Comparison of ENCODE assay signal across 18 cellular contexts in the genomic region with DNA sequence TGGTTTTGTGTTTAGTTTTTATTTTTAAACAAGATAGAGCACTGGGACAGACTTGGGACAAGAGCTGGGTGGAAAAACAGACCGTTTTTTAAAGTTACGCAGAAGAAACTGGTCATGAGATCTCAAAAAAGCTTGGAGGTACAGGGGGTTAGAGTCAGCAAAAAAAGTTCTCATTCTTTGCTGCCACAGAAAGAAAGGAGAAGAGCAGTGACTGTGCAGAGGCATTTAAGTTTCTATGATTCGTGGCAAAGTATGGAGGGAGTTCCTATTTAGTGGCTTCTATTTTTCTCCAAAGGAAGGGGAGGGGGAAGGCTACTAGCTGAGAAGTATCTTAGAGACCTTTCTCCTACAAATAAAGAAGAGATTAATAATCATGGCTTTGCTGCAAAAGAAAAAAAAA.
"Had no signal": no experiment of that assay in that cellular context is flagged by ENCODE, and none has a peak within 500 bp of the region (broad histone marks: within the 10 kb centered on the region; RNA-seq: fewer than 3 reads in every experiment).

No MANE protein-coding gene starts in this region.

- H3K27me3 Mint-ChIP-seq: activated naive CD8-positive, alpha-beta T cell treated with anti-CD3 and anti-CD28 coated beads, Interleukin-2, amount 50 U/mL, for 24 hours; naive thymus-derived CD8-positive, alpha-beta T cell; stimulated activated naive CD8-positive, alpha-beta T cell treated with anti-CD3 and anti-CD28 coated beads, Interleukin-15, amount 100 ng/mL, for 72 hours; T-cell had no signal

- H3K4me1 ChIP-seq: colonic mucosa, prostate gland, vagina had no signal

- ATAC-seq: activated naive CD8-positive, alpha-beta T cell treated with anti-CD3 and anti-CD28 coated beads, Interleukin-2, amount 50 U/mL, for 24 hours; naive thymus-derived CD8-positive, alpha-beta T cell; stimulated activated naive CD8-positive, alpha-beta T cell treated with anti-CD3 and anti-CD28 coated beads, Interleukin-15, amount 100 ng/mL, for 72 hours; T-cell had no signal

- H3K9me3 ChIP-seq: colonic mucosa, heart right ventricle, prostate gland, thoracic aorta, vagina had no signal

- H3K4me1 Mint-ChIP-seq: activated naive CD8-positive, alpha-beta T cell treated with anti-CD3 and anti-CD28 coated beads, Interleukin-2, amount 50 U/mL, for 24 hours; stimulated activated naive CD8-positive, alpha-beta T cell treated with anti-CD3 and anti-CD28 coated beads, Interleukin-15, amount 100 ng/mL, for 72 hours; T-cell had no signal

- H3K27ac ChIP-seq: cardiac muscle cell, colonic mucosa, prostate gland, vagina, WERI-Rb-1 had no signal

- H3K27ac Mint-ChIP-seq: activated naive CD8-positive, alpha-beta T cell treated with anti-CD3 and anti-CD28 coated beads, Interleukin-2, amount 50 U/mL, for 24 hours; stimulated activated naive CD8-positive, alpha-beta T cell treated with anti-CD3 and anti-CD28 coated beads, Interleukin-15, amount 100 ng/mL, for 72 hours; T-cell had no signal

- H3K4me3 Mint-ChIP-seq: activated naive CD8-positive, alpha-beta T cell treated with anti-CD3 and anti-CD28 coated beads, Interleukin-2, amount 50 U/mL, for 24 hours; naive thymus-derived CD8-positive, alpha-beta T cell; stimulated activated naive CD8-positive, alpha-beta T cell treated with anti-CD3 and anti-CD28 coated beads, Interleukin-15, amount 100 ng/mL, for 72 hours; T-cell had no signal

- DNase-seq: activated CD4-positive, alpha-beta T cell treated with anti-CD3 and anti-CD28 coated beads for 48 hours; activated naive CD4-positive, alpha-beta T cell treated with Interleukin-2 at 50 U/mL for 16 hours; activated naive CD8-positive, alpha-beta T cell treated with anti-CD3 and anti-CD28 coated beads, Interleukin-2, amount 50 U/mL, for 24 hours; colonic mucosa; effector CD4-positive, alpha-beta T cell; heart right ventricle; kidney; naive thymus-derived CD8-positive, alpha-beta T cell; nucleus accumbens; stimulated activated CD4-positive, alpha-beta T cell treated with anti-CD3 and anti-CD28 coated beads, Interleukin-4, amount 100 ng/mL, for 1 hour; stimulated activated naive CD8-positive, alpha-beta T cell treated with anti-CD3 and anti-CD28 coated beads, Interleukin-15, amount 100 ng/mL, for 72 hours; T-cell; T1000; WERI-Rb-1 had no signal

- H3K4me3 ChIP-seq: cardiac muscle cell, colonic mucosa, heart right ventricle, prostate gland, thoracic aorta, vagina had no signal

- H3K36me3 ChIP-seq: colonic mucosa, prostate gland, vagina had no signal

- H3K27me3 ChIP-seq: cardiac muscle cell, colonic mucosa, heart right ventricle, vagina had no signal

- H3K9me3 Mint-ChIP-seq: activated naive CD8-positive, alpha-beta T cell treated with anti-CD3 and anti-CD28 coated beads, Interleukin-2, amount 50 U/mL, for 24 hours; naive thymus-derived CD8-positive, alpha-beta T cell; stimulated activated naive CD8-positive, alpha-beta T cell treated with anti-CD3 and anti-CD28 coated beads, Interleukin-15, amount 100 ng/mL, for 72 hours; T-cell had no signal
